ENCODE assay signal across 16 cellular contexts in genomic region chr7:21011153-21011552, GRCh38.
"Had no signal": no experiment of that assay in that cellular context is flagged by ENCODE, and none has a peak within 500 bp of the region (broad histone marks: within the 10 kb centered on the region; RNA-seq: fewer than 3 reads in every experiment).

No MANE protein-coding gene starts in this region.

- H3K4me3 ChIP-seq: tibial artery had no signal

- FAIRE-seq: endometrium had no signal

- DNase-seq: activated CD4-positive, alpha-beta memory T cell treated with anti-CD3 and anti-CD28 coated beads, Interleukin-2, amount 10 ng/mL, durations not matched to agents 7 days and 5 days; activated CD4-positive, alpha-beta T cell treated with anti-CD3 and anti-CD28 coated beads for 36 hours; activated effector memory CD4-positive, alpha-beta T cell treated with Interleukin-2 at 50 U/mL for 16 hours; activated T-cell treated with anti-CD3 and anti-CD28 coated beads, Interleukin-2, amount 50 U/mL, for 24 hours; foreskin fibroblast; glutamatergic neuron; immature natural killer cell; naive thymus-derived CD8-positive, alpha-beta T cell; T-helper 17 cell; tibial artery; WERI-Rb-1 had no signal

- H3K4me3 Mint-ChIP-seq: activated CD4-positive, alpha-beta memory T cell treated with anti-CD3 and anti-CD28 coated beads, Interleukin-2, amount 10 ng/mL, durations not matched to agents 7 days and 5 days; activated CD4-positive, alpha-beta T cell treated with anti-CD3 and anti-CD28 coated beads for 36 hours; activated naive CD4-positive, alpha-beta T cell treated with anti-CD3 and anti-CD28 coated beads, Interleukin-2, amount 50 U/mL, for 24 hours; activated T-cell treated with anti-CD3 and anti-CD28 coated beads, Interleukin-2, amount 50 U/mL, for 24 hours; immature natural killer cell; naive thymus-derived CD8-positive, alpha-beta T cell; stimulated activated memory B cell treated with anti-CD40 and anti-IgM and Interleukin-4, amounts not matched to agents 10 μg/mL and 1 μg/mL and 100 μg/mL, for 72 hours; T-helper 17 cell had no signal

- H3K27me3 ChIP-seq: neutrophil, tibial artery had no signal

- H3K27ac Mint-ChIP-seq: activated CD4-positive, alpha-beta memory T cell treated with anti-CD3 and anti-CD28 coated beads, Interleukin-2, amount 10 ng/mL, durations not matched to agents 7 days and 5 days; activated CD4-positive, alpha-beta T cell treated with anti-CD3 and anti-CD28 coated beads for 36 hours; activated naive CD4-positive, alpha-beta T cell treated with anti-CD3 and anti-CD28 coated beads, Interleukin-2, amount 50 U/mL, for 24 hours; activated T-cell treated with anti-CD3 and anti-CD28 coated beads, Interleukin-2, amount 50 U/mL, for 24 hours; immature natural killer cell; naive thymus-derived CD8-positive, alpha-beta T cell; stimulated activated memory B cell treated with anti-CD40 and anti-IgM and Interleukin-4, amounts not matched to agents 10 μg/mL and 1 μg/mL and 100 μg/mL, for 72 hours; T-helper 17 cell had no signal

- H3K27me3 Mint-ChIP-seq: activated CD4-positive, alpha-beta memory T cell treated with anti-CD3 and anti-CD28 coated beads, Interleukin-2, amount 10 ng/mL, durations not matched to agents 7 days and 5 days; activated CD4-positive, alpha-beta T cell treated with anti-CD3 and anti-CD28 coated beads for 36 hours; activated naive CD4-positive, alpha-beta T cell treated with anti-CD3 and anti-CD28 coated beads, Interleukin-2, amount 50 U/mL, for 24 hours; activated T-cell treated with anti-CD3 and anti-CD28 coated beads, Interleukin-2, amount 50 U/mL, for 24 hours; naive thymus-derived CD8-positive, alpha-beta T cell; stimulated activated memory B cell treated with anti-CD40 and anti-IgM and Interleukin-4, amounts not matched to agents 10 μg/mL and 1 μg/mL and 100 μg/mL, for 72 hours; T-helper 17 cell had no signal

- ATAC-seq: activated CD4-positive, alpha-beta T cell treated with anti-CD3 and anti-CD28 coated beads for 36 hours; left lobe of liver; naive thymus-derived CD8-positive, alpha-beta T cell; stimulated activated memory B cell treated with anti-CD40 and anti-IgM and Interleukin-4, amounts not matched to agents 10 μg/mL and 1 μg/mL and 100 μg/mL, for 72 hours; T-helper 17 cell had no signal

- H3K36me3 ChIP-seq: neutrophil, tibial artery, WERI-Rb-1 had no signal

- H3K9me3 Mint-ChIP-seq: activated naive CD4-positive, alpha-beta T cell treated with anti-CD3 and anti-CD28 coated beads, Interleukin-2, amount 50 U/mL, for 24 hours had no signal

- H3K36me3 Mint-ChIP-seq: activated naive CD4-positive, alpha-beta T cell treated with anti-CD3 and anti-CD28 coated beads, Interleukin-2, amount 50 U/mL, for 24 hours; immature natural killer cell; stimulated activated memory B cell treated with anti-CD40 and anti-IgM and Interleukin-4, amounts not matched to agents 10 μg/mL and 1 μg/mL and 100 μg/mL, for 72 hours had no signal

- H3K4me1 Mint-ChIP-seq: activated CD4-positive, alpha-beta memory T cell treated with anti-CD3 and anti-CD28 coated beads, Interleukin-2, amount 10 ng/mL, durations not matched to agents 7 days and 5 days; activated CD4-positive, alpha-beta T cell treated with anti-CD3 and anti-CD28 coated beads for 36 hours; activated naive CD4-positive, alpha-beta T cell treated with anti-CD3 and anti-CD28 coated beads, Interleukin-2, amount 50 U/mL, for 24 hours; immature natural killer cell; naive thymus-derived CD8-positive, alpha-beta T cell; stimulated activated memory B cell treated with anti-CD40 and anti-IgM and Interleukin-4, amounts not matched to agents 10 μg/mL and 1 μg/mL and 100 μg/mL, for 72 hours; T-helper 17 cell had no signal
